30 cellular contexts compared by ENCODE assay signal in genomic region chr9:97517331-97518089, GRCh38. TPM values are rescaled to one million over a fixed set of nuclear protein-coding genes. Genes with fewer than 3 reads are reported as not detected.
DNase-seq lines count a peak whose midpoint lies in the region; ATAC-seq and TF ChIP-seq lines count a peak whose summit lies in the region.
"Had no signal": no experiment of that assay in that cellular context is flagged by ENCODE, and none has a peak within 500 bp of the region (broad histone marks: within the 10 kb centered on the region; RNA-seq: fewer than 3 reads in every experiment).

No MANE protein-coding gene starts in this region.

- H3K9ac ChIP-seq in muscle layer of colon (ENCODE audit: low read length) (no peak overlapping the region), stomach smooth muscle (ENCODE audit: low read length in 2 of 2) (no peak overlapping the region)
- H3K9ac ChIP-seq: BLaER1 had no signal

- H3F3A ChIP-seq in GM23338 (replicated peaks; ENCODE audit: low read depth): no peaks in the 10 kb centered on the region

- H3K27ac ChIP-seq in GM23338 (ENCODE audit: low read depth): no peak overlapping the region
- H3K27ac ChIP-seq in VCaP: peak overlapping the region; percentile 79
- H3K27ac ChIP-seq in muscle layer of colon (ENCODE audit: low read depth, low read length): peak overlapping the region; percentile 70
- peak overlapping the region; percentile 80 for H3K27ac ChIP-seq in stomach smooth muscle (ENCODE audit: low read length)
- peak overlapping the region in 2 of 4 donors; percentile 4 to 8 for H3K27ac ChIP-seq in Peyer's patch
- H3K27ac ChIP-seq: BLaER1, right lobe of liver, testis had no signal

- no peak for TF ChIP-seq POLR2A in Peyer's patch (IDR thresholded peaks at IDR 0.05)

- H3K4me1 Mint-ChIP-seq in GM23338 (peaks cover 12% of the 10 kb centered on the region), osteocyte (ENCODE audit: unreplicated experiment) (no peaks in the 10 kb centered on the region)
- H3K4me1 Mint-ChIP-seq: activated CD4-positive, alpha-beta T cell treated with anti-CD3 and anti-CD28 coated beads, Interleukin-2, amount 10 ng/mL, durations not matched to agents 7 days and 5 days; activated CD8-positive, alpha-beta memory T cell treated with anti-CD3 and anti-CD28 coated beads, Interleukin-2, amount 10 ng/mL, durations not matched to agents 7 days and 5 days; natural killer cell had no signal

- no peak overlapping the region for H3K4me3 Mint-ChIP-seq in GM23338
- H3K4me3 Mint-ChIP-seq in osteocyte (ENCODE audit: unreplicated experiment): no peak overlapping the region
- H3K4me3 Mint-ChIP-seq: activated CD4-positive, alpha-beta T cell treated with anti-CD3 and anti-CD28 coated beads, Interleukin-2, amount 10 ng/mL, durations not matched to agents 7 days and 5 days; activated CD8-positive, alpha-beta memory T cell treated with anti-CD3 and anti-CD28 coated beads, Interleukin-2, amount 10 ng/mL, durations not matched to agents 7 days and 5 days; activated T-cell treated with anti-CD3 and anti-CD28 coated beads, Interleukin-2, amount 50 U/mL, for 72 hours; natural killer cell had no signal

- H3K27me3 ChIP-seq in GM23338 (ENCODE audit: insufficient read depth): no peaks in the 10 kb centered on the region
- H3K27me3 ChIP-seq in muscle layer of colon (ENCODE audit: control insufficient read depth in 1 of 2, insufficient read depth in 2 of 2, low read length in 2 of 2): no peaks in the 10 kb centered on the region
- H3K27me3 ChIP-seq in stomach smooth muscle (ENCODE audit: control insufficient read depth in 1 of 2, insufficient read depth in 2 of 2, low read length in 2 of 2): no peaks in the 10 kb centered on the region
- H3K27me3 ChIP-seq in Peyer's patch: no peaks in the 10 kb centered on the region
- H3K27me3 ChIP-seq: BLaER1, body of pancreas, MG63, right lobe of liver, testis had no signal

- no peaks in the 10 kb centered on the region for H3K9me3 ChIP-seq in muscle layer of colon (ENCODE audit: low read length)
- H3K9me3 ChIP-seq in stomach smooth muscle (ENCODE audit: control insufficient read depth in 2 of 2, low read length in 2 of 2): no peaks in the 10 kb centered on the region
- H3K9me3 ChIP-seq in Peyer's patch: no peaks in the 10 kb centered on the region
- H3K9me3 ChIP-seq: BLaER1, body of pancreas, MG63, right lobe of liver, testis had no signal

- H3K4me2 ChIP-seq in GM23338: no peak overlapping the region
- H3K4me2 ChIP-seq: BLaER1 had no signal

- no peaks in the 10 kb centered on the region for H3K9me2 ChIP-seq in GM23338 (ENCODE audit: insufficient read depth)

- H3K27me3 Mint-ChIP-seq in GM23338 (ENCODE audit: insufficient read depth, low read depth, poor library complexity) (peaks cover 17% of the 10 kb centered on the region), osteocyte (ENCODE audit: unreplicated experiment) (peaks cover 46% of the 10 kb centered on the region)

- H3K4me3 ChIP-seq in GM23338 (no peak overlapping the region), muscle layer of colon (ENCODE audit: low read depth in 1 of 2, low read length in 2 of 2) (no peak overlapping the region), stomach smooth muscle (ENCODE audit: low read length in 2 of 2) (no peak overlapping the region), Peyer's patch (no peak overlapping the region)
- H3K4me3 ChIP-seq: BLaER1, body of pancreas, MG63, right lobe of liver, testis had no signal

- H3K4me1 ChIP-seq in GM23338 (ENCODE audit: insufficient read depth) (no peaks in the 10 kb centered on the region), muscle layer of colon (ENCODE audit: insufficient read depth, low read length) (peaks cover 62% of the 10 kb centered on the region), stomach smooth muscle (ENCODE audit: control insufficient read depth, insufficient read depth, low read length) (peaks cover 58% of the 10 kb centered on the region), Peyer's patch (peaks cover 0 to 11% (median 0%) of the 10 kb centered on the region in 4 donors)
- H3K4me1 ChIP-seq: BLaER1, right lobe of liver, testis had no signal

- H4K20me1 ChIP-seq in GM23338 (replicated peaks; ENCODE audit: insufficient read depth): no peaks in the 10 kb centered on the region
- H4K20me1 ChIP-seq: BLaER1 had no signal

- DNase-seq in GM23338 (ENCODE audit: low spot score) (no peak), osteocyte (ENCODE audit: extremely low spot score, unreplicated experiment) (no peak), Peyer's patch (no peak)
- DNase-seq: ACHN; activated CD4-positive, alpha-beta T cell treated with anti-CD3 and anti-CD28 coated beads, Interleukin-2, amount 10 ng/mL, durations not matched to agents 7 days and 5 days; activated CD8-positive, alpha-beta memory T cell treated with anti-CD3 and anti-CD28 coated beads, Interleukin-2, amount 10 ng/mL, durations not matched to agents 7 days and 5 days; activated naive CD4-positive, alpha-beta T cell; activated T-cell treated with anti-CD3 and anti-CD28 coated beads, Interleukin-2, amount 50 U/mL, for 72 hours; body of pancreas; DMS53; HCEC 1CT; KG1; MG63; midbrain; natural killer cell; NCI-H1105 treated with DMSO at 0.1 percent for 48 hours; NCI-H2029 treated with DMSO at 0.1 percent for 48 hours; NCI-H2227 treated with DMSO at 0.1 percent for 48 hours; NCI-H748 treated with DMSO at 0.1 percent for 48 hours; right lobe of liver; stimulated activated naive CD4-positive, alpha-beta T cell; testis had no signal

- no peaks in the 10 kb centered on the region for H3K79me2 ChIP-seq in GM23338 (replicated peaks; ENCODE audit: insufficient read depth)

- H3K9me3 Mint-ChIP-seq in GM23338 (no peaks in the 10 kb centered on the region; the same call in 1 of the 3 replicates), osteocyte (ENCODE audit: unreplicated experiment) (no peaks in the 10 kb centered on the region)
- H3K9me3 Mint-ChIP-seq: activated CD4-positive, alpha-beta T cell treated with anti-CD3 and anti-CD28 coated beads, Interleukin-2, amount 10 ng/mL, durations not matched to agents 7 days and 5 days; activated T-cell treated with anti-CD3 and anti-CD28 coated beads, Interleukin-2, amount 50 U/mL, for 72 hours; natural killer cell had no signal

- ATAC-seq in GM23338 (0 out of 3 replicates have a peak, but pooled peaks have one; percentile 19), HG03439 (IDR thresholded peaks at IDR 0.05; ENCODE audit: unreplicated experiment) (no peak)
- ATAC-seq in activated CD4-positive, CD25-positive, alpha-beta regulatory T cell treated with anti-CD3 and anti-CD28 coated beads, Interleukin-2, amount 50 U/mL, for 24 hours: no peak
- ATAC-seq: activated CD8-positive, alpha-beta memory T cell treated with anti-CD3 and anti-CD28 coated beads, Interleukin-2, amount 10 ng/mL, durations not matched to agents 7 days and 5 days; activated T-cell treated with anti-CD3 and anti-CD28 coated beads, Interleukin-2, amount 50 U/mL, for 72 hours; body of pancreas had no signal

- H2AFZ ChIP-seq in GM23338: no peak overlapping the region

- H3K27ac Mint-ChIP-seq in GM23338 (no peak overlapping the region), osteocyte (ENCODE audit: unreplicated experiment) (no peak overlapping the region)
- H3K27ac Mint-ChIP-seq: activated CD4-positive, alpha-beta T cell treated with anti-CD3 and anti-CD28 coated beads, Interleukin-2, amount 10 ng/mL, durations not matched to agents 7 days and 5 days; activated CD8-positive, alpha-beta memory T cell treated with anti-CD3 and anti-CD28 coated beads, Interleukin-2, amount 10 ng/mL, durations not matched to agents 7 days and 5 days; activated T-cell treated with anti-CD3 and anti-CD28 coated beads, Interleukin-2, amount 50 U/mL, for 72 hours; natural killer cell had no signal

- no peaks in the 10 kb centered on the region for H3K36me3 Mint-ChIP-seq in GM23338 (ENCODE audit: low read depth)
- no peaks in the 10 kb centered on the region for H3K36me3 Mint-ChIP-seq in osteocyte (ENCODE audit: unreplicated experiment)
- H3K36me3 Mint-ChIP-seq: activated CD8-positive, alpha-beta memory T cell treated with anti-CD3 and anti-CD28 coated beads, Interleukin-2, amount 10 ng/mL, durations not matched to agents 7 days and 5 days; natural killer cell had no signal

- TF ChIP-seq CTCF in GM23338 (conservative IDR thresholded peaks at IDR 0.05; ENCODE audit: low read depth in 2 of 2): no peak
- no peak for TF ChIP-seq CTCF in VCaP (conservative IDR thresholded peaks at IDR 0.05)
- no peak for TF ChIP-seq CTCF in osteocyte (IDR thresholded peaks at IDR 0.05)
- no peak for TF ChIP-seq CTCF in Peyer's patch (IDR thresholded peaks at IDR 0.05)

- H3K36me3 ChIP-seq in GM23338 (ENCODE audit: insufficient read depth) (no peaks in the 10 kb centered on the region), muscle layer of colon (ENCODE audit: insufficient read depth, low read length) (no peaks in the 10 kb centered on the region), stomach smooth muscle (ENCODE audit: control insufficient read depth in 2 of 2, insufficient read depth in 2 of 2, low read length in 2 of 2) (peaks cover 0 to 6% of the 10 kb centered on the region in 2 donors), Peyer's patch (no peaks in the 10 kb centered on the region)
- H3K36me3 ChIP-seq: BLaER1, MG63, right lobe of liver had no signal

TF ChIP-seq in GM23338, 12 proteins besides CTCF, POLR2A, EP300 and RAD21 (continues in another document):
- TF ChIP-seq NANOG (IDR thresholded peaks at IDR 0.05; ENCODE audit: borderline replicate concordance): no peak

RNA-seq across cellular contexts. Expression of gene TMOD1, which starts 16.0 kb away (rescaled TPM):
- 0.43 and 0.69 TPM in 2 replicates for total RNA-seq in GM23338 (2014; rRNA removed; shearing (Covaris generic))
- 4.1 and 4.5 TPM in 2 replicates for polyA plus RNA-seq in GM23338 (2016; fragmentation: Nextera tagmentation; extraction: Ambion mirVana)
- not detected in 2 replicates for total RNA-seq in osteocyte
- total RNA-seq in Peyer's patch: 10 to 100 TPM in 1 of 4 donors, 1 to 10 TPM in 3; 2.6 to 15.7 (median 4.9) TPM
- total RNA-seq: G401, osteoblast had no signal
